ENCODE assay signal across 8 cellular contexts in genomic region chr11:61918251-61919112, GRCh38. TPM values are rescaled to one million over a fixed set of nuclear protein-coding genes. Genes with fewer than 3 reads are reported as not detected.
A peak's percentile ranks its signal among the peaks of the same experiment; 100 is the strongest.
DNase-seq lines count a peak whose midpoint lies in the region; ATAC-seq, FAIRE-seq and TF ChIP-seq lines count a peak whose summit lies in the region.

No MANE protein-coding gene starts in this region.

- H3K23ac ChIP-seq in mesenchymal stem cell (ENCODE audit: low read length in 2 of 2) = no peak overlapping the region

- no TSS peak for BruUV-seq in K562 (replicated peaks; lab: Mats Ljungman, UMichigan)

- no peak overlapping the region for H2BK5ac ChIP-seq in mesenchymal stem cell (ENCODE audit: low read depth, low read length, poor library complexity, severe bottlenecking)

- in situ Hi-C loops in K562 (cut with MboI) = no loop called here

- TF ChIP-seq RAD21 in K562 (CRISPR knock-in tag; conservative IDR thresholded peaks at IDR 0.05 in 1 of 2, IDR thresholded peaks at IDR 0.05 in 1 of 2) = no peak

- no peak overlapping the region for H2AK5ac ChIP-seq in mesenchymal stem cell (ENCODE audit: low read length, severe bottlenecking)

- H3K4me3 ChIP-seq in K562 = peak overlapping the region; percentile 63
- H3K4me3 ChIP-seq in mesenchymal stem cell (ENCODE audit: insufficient read depth in 1 of 2, low read depth in 1 of 2, low read length in 2 of 2) = peak overlapping the region in 1 of 2 experiments; percentile 83
- H3K4me3 ChIP-seq in thyroid gland (replicated peaks in 1 of 3) = no peak overlapping the region

- CTCF ChIA-PET in K562 (lab: Yijun Ruan, JAX; ENCODE audit: low intra/inter-chr PET ratio) = no interaction called here

- H3K27ac ChIP-seq in K562 (ENCODE audit: extremely low read depth, low read depth, low read length) (peak overlapping the region; percentile 71), mesenchymal stem cell (ENCODE audit: low read length, poor library complexity, severe bottlenecking) (no peak overlapping the region), thyroid gland (peak overlapping the region; percentile 20 to 54 (median 32))

- POLR2A ChIA-PET in K562 (lab: Yijun Ruan, JAX) = interaction anchor here (0.5 to 2.2 kb wide), 5 partner anchors 10 to 46 kb away, joined by 3 to 11 read pairs (median 6); partner anchors contain the start of gene BEST1

- no peak for FAIRE-seq in K562 (lab: Jason Lieb, UNC)

- H3K9me3 ChIP-seq in K562 (replicated peaks; ENCODE audit: control insufficient read depth, insufficient read depth, low read depth, low read length) (no peaks in the 10 kb centered on the region), mesenchymal stem cell (ENCODE audit: control insufficient read depth, low read length) (no peaks in the 10 kb centered on the region), thyroid gland (no peaks in the 10 kb centered on the region)

- TF ChIP-seq CTCF in K562 (IDR thresholded peaks at IDR 0.05 in 2 of 3, conservative IDR thresholded peaks at IDR 0.05 in 1 of 3; ENCODE audit: insufficient read depth in 2 of 3, low read depth in 1 of 3, low read length in 3 of 3) = no peak
- no peak for TF ChIP-seq CTCF in thyroid gland (IDR thresholded peaks at IDR 0.05)

- no peak for ATAC-seq in K562
- ATAC-seq in GM18517 (IDR thresholded peaks at IDR 0.05; ENCODE audit: unreplicated experiment) = no peak
- no peak for ATAC-seq in GM18505 (IDR thresholded peaks at IDR 0.05; ENCODE audit: unreplicated experiment)
- ATAC-seq in GM21447 (IDR thresholded peaks at IDR 0.05; ENCODE audit: unreplicated experiment) = no peak

- TF ChIP-seq EP300 in K562 (IDR thresholded peaks at IDR 0.05; ENCODE audit: low read length) = no peak

- H4K8ac ChIP-seq in mesenchymal stem cell (ENCODE audit: low read length) = no peak overlapping the region

- H3K9ac ChIP-seq in K562 (ENCODE audit: insufficient read depth in 1 of 2, low read depth in 2 of 2, low read length in 2 of 2) = peak overlapping the region; percentile 60 to 80; a peak in 3 of 4 replicates
- H3K9ac ChIP-seq in mesenchymal stem cell (ENCODE audit: low read length) = peak overlapping the region; percentile 81

- H2AFZ ChIP-seq in K562 (ENCODE audit: low read depth, low read length) = 0 out of 2 replicates have a peak overlapping the region, but pooled peaks have one; percentile 55
- H2AFZ ChIP-seq in mesenchymal stem cell (ENCODE audit: low read depth, low read length) = no peak overlapping the region

- no peak overlapping the region for H2BK120ac ChIP-seq in mesenchymal stem cell (ENCODE audit: low read depth, low read length)

- H3K27me3 ChIP-seq in K562 (ENCODE audit: control insufficient read depth in 2 of 2, insufficient read depth in 2 of 2, low read length in 2 of 2) = no peaks in the 10 kb centered on the region
- peaks cover 0 to 51% of the 10 kb centered on the region in 2 experiments for H3K27me3 ChIP-seq in mesenchymal stem cell (ENCODE audit: control insufficient read depth in 1 of 2, insufficient read depth in 1 of 2, low read length in 2 of 2)
- no peaks in the 10 kb centered on the region for H3K27me3 ChIP-seq in thyroid gland

- no peak overlapping the region for H3K14ac ChIP-seq in mesenchymal stem cell (ENCODE audit: low read length in 2 of 2)

- H3K79me1 ChIP-seq in mesenchymal stem cell (replicated peaks; ENCODE audit: low read length, poor library complexity, severe bottlenecking) = no peaks in the 10 kb centered on the region

- H4K20me1 ChIP-seq in K562 (replicated peaks; ENCODE audit: control insufficient read depth, insufficient read depth, low read length) = peaks cover 5% of the 10 kb centered on the region; the same call in 1 of the 2 replicates

- H3K79me2 ChIP-seq in K562 (ENCODE audit: control insufficient read depth, insufficient read depth, low read length) = peaks cover 66% of the 10 kb centered on the region

- intact Hi-C loops in K562 (cut with micrococcal nuclease) = no loop called here
- intact Hi-C loops in thyroid gland (cut with DNase I) = no loop called here

- DNase-seq in activated CD8-positive, alpha-beta memory T cell treated with anti-CD3 and anti-CD28 coated beads for 24 hours = peak; percentile 51
- DNase-seq in activated CD8-positive, alpha-beta memory T cell treated with anti-CD3 and anti-CD28 coated beads, Interleukin-2, amount 50 U/mL, for 48 hours = no peak
- peak in 1 of 4 experiments; percentile 9 for DNase-seq in K562 (ENCODE audit: extremely low read depth in 1 of 4, low spot score in 3 of 4)
- no peak for DNase-seq in mesenchymal stem cell
- no peak for DNase-seq in thyroid gland

- H2BK12ac ChIP-seq in mesenchymal stem cell (ENCODE audit: low read length in 2 of 2) = no peak overlapping the region

- H3K36me3 ChIP-seq in K562 (ENCODE audit: control insufficient read depth, insufficient read depth, low read length) = peaks cover 7% of the 10 kb centered on the region; the same call in 2 of the 3 replicates
- no peaks in the 10 kb centered on the region for H3K36me3 ChIP-seq in mesenchymal stem cell (ENCODE audit: control insufficient read depth in 1 of 2, insufficient read depth in 2 of 2, low read depth in 1 of 2, low read length in 2 of 2)
- no peaks in the 10 kb centered on the region for H3K36me3 ChIP-seq in thyroid gland

- H4K91ac ChIP-seq in mesenchymal stem cell (ENCODE audit: low read length) = peak overlapping the region; percentile 47

- peaks cover 53 to 86% of the 10 kb centered on the region in 2 experiments for H3K4me1 ChIP-seq in K562 (replicated peaks in 1 of 2; ENCODE audit: control insufficient read depth in 2 of 2, insufficient read depth in 2 of 2, low read length in 2 of 2)
- peaks cover 32% of the 10 kb centered on the region for H3K4me1 ChIP-seq in mesenchymal stem cell (ENCODE audit: control insufficient read depth, insufficient read depth, low read depth, low read length)
- H3K4me1 ChIP-seq in thyroid gland = peaks cover 3 to 51% of the 10 kb centered on the region in 2 donors

- peak overlapping the region; percentile 4 for H2BK15ac ChIP-seq in mesenchymal stem cell (ENCODE audit: low read depth, poor library complexity, severe bottlenecking)

- H3K18ac ChIP-seq in mesenchymal stem cell (ENCODE audit: low read depth in 1 of 2, low read length in 2 of 2) = peak overlapping the region in 1 of 2 experiments; percentile 1

- WGBS in K562 (ENCODE audit: insufficient coverage, low coverage, missing lambda C conversion rate) = 46% methylated on average over 14 of the region's 14 CpGs
- WGBS in mesenchymal stem cell = 86% methylated on average over 14 of the region's 14 CpGs
- WGBS in thyroid gland, 2 donors = 82 to 87% methylated on average over 14 of the region's 14 CpGs

- peak overlapping the region; percentile 96 for H3K4me2 ChIP-seq in K562 (ENCODE audit: insufficient read depth, low read length)
- no peak overlapping the region for H3K4me2 ChIP-seq in mesenchymal stem cell (ENCODE audit: low read length, poor library complexity, severe bottlenecking)

- no peak overlapping the region for H3K4ac ChIP-seq in mesenchymal stem cell (ENCODE audit: low read depth in 1 of 2, low read length in 2 of 2)

- TF ChIP-seq POLR2A in K562 (conservative IDR thresholded peaks at IDR 0.05) (no peak), thyroid gland (IDR thresholded peaks at IDR 0.05) (no peak), GM18505 (IDR thresholded peaks at IDR 0.05; ENCODE audit: borderline replicate concordance, extremely low read depth, insufficient read depth, insufficient read length) (no peak)

- no peaks in the 10 kb centered on the region for H3K9me1 ChIP-seq in K562 (ENCODE audit: control insufficient read depth, insufficient read depth, low read length)

RNA-seq across cellular contexts. Expression of gene RAB3IL1, which starts 1.1 kb away (rescaled TPM):
- total RNA-seq in K562 (2011; cell fraction: chromatin; rRNA removed; ENCODE audit: low replicate concordance) = 21.2 and 46.4 TPM in 2 replicates
- 27.3 and 33.0 TPM in 2 replicates for total RNA-seq in K562 (2011; cell fraction: nucleolus; rRNA removed)
- 19.3 and 24.0 TPM in 2 replicates for total RNA-seq in K562 (2011; cell fraction: nucleoplasm; rRNA removed)
- total RNA-seq in K562 (2014; rRNA removed) (17.6 and 19.8 TPM in 2 replicates), K562 (2014; rRNA removed; fragmentation: Illumina TruSeq; extraction: Trizol) (2.0 and 3.7 TPM in 2 replicates), K562 (2015; rRNA removed; fragmentation: Illumina TruSeq; extraction: Trizol) (8.9 and 10.3 TPM in 2 replicates), K562 (2021) (42.6 and 46.2 TPM in 2 replicates), thyroid gland (10 to 100 TPM in 3 of 4 donors, 1 to 10 TPM in 1; 6.5 to 27.7 (median 15.2) TPM)
- polyA plus RNA-seq in K562 (2011; rRNA removed) (15.5 and 17.7 TPM in 2 replicates), K562 (2014; fragmentation: Illumina TruSeq; extraction: Trizol) (25.1 and 31.8 TPM in 2 replicates), K562 (2014; fragmentation: Nextera tagmentation; extraction: Ambion mirVana) (under 1 TPM; 0.15 to 0.25 TPM), K562 (2014; rRNA removed) (28.2 and 29.7 TPM in 2 replicates)
- polyA plus RNA-seq in K562 (2011; cell fraction: cytosol; rRNA removed) = 18.3 and 41.7 TPM in 2 replicates
- polyA plus RNA-seq in K562 (2011; cell fraction: nucleus; rRNA removed) = 25.8 and 42.6 TPM in 2 replicates
- 15.9 and 29.1 TPM in 2 replicates for polyA plus RNA-seq in K562 (2012)
- 6.1 and 11.2 TPM in 2 replicates for polyA minus RNA-seq in K562 (2011; rRNA and poly(A)+ RNA removed)
- 22.8 and 26.0 TPM in 2 replicates for polyA minus RNA-seq in K562 (2011; cell fraction: cytosol; rRNA and poly(A)+ RNA removed)
- polyA minus RNA-seq in K562 (2011; cell fraction: nucleus; rRNA and poly(A)+ RNA removed) = 13.3 and 13.9 TPM in 2 replicates
- polyA plus RNA-seq in mesenchymal stem cell (2013, experiment 1 of 2) = 10.9 TPM
- polyA plus RNA-seq in mesenchymal stem cell (2013, experiment 2 of 2) = 10.4 TPM

RNA-seq across cellular contexts. Expression of gene FADS3, which starts 27.1 kb away (rescaled TPM):
- 196 and 689 TPM in 2 replicates for total RNA-seq in K562 (2011; cell fraction: chromatin; rRNA removed; ENCODE audit: low replicate concordance)
- total RNA-seq in K562 (2011; cell fraction: nucleolus; rRNA removed) = 626 and 786 TPM in 2 replicates
- total RNA-seq in K562 (2011; cell fraction: nucleoplasm; rRNA removed) = 287 and 362 TPM in 2 replicates
- total RNA-seq in K562 (2014; rRNA removed) (92.7 and 125 TPM in 2 replicates), K562 (2014; rRNA removed; fragmentation: Illumina TruSeq; extraction: Trizol) (18.6 and 32.4 TPM in 2 replicates), K562 (2015; rRNA removed; fragmentation: Illumina TruSeq; extraction: Trizol) (55.1 and 55.3 TPM in 2 replicates), K562 (2021) (105 and 106 TPM in 2 replicates), thyroid gland (10 to 100 TPM; 25.2 to 37.6 (median 31.2) TPM)
- polyA plus RNA-seq in K562 (2011; rRNA removed) (148 and 226 TPM in 2 replicates), K562 (2014; fragmentation: Illumina TruSeq; extraction: Trizol) (92.0 and 101 TPM in 2 replicates), K562 (2014; fragmentation: Nextera tagmentation; extraction: Ambion mirVana) (1 to 10 TPM in 1 of 2 experiments, under 1 TPM in 1; 0.97 to 3.3 TPM), K562 (2014; rRNA removed) (133 and 139 TPM in 2 replicates)
- polyA plus RNA-seq in K562 (2011; cell fraction: cytosol; rRNA removed) = 155 and 315 TPM in 2 replicates
- 2,057 and 2,412 TPM in 2 replicates for polyA plus RNA-seq in K562 (2011; cell fraction: nucleus; rRNA removed)
- 65.8 and 82.0 TPM in 2 replicates for polyA plus RNA-seq in K562 (2012)
- polyA minus RNA-seq in K562 (2011; rRNA and poly(A)+ RNA removed) = 33.8 and 64.4 TPM in 2 replicates
- polyA minus RNA-seq in K562 (2011; cell fraction: cytosol; rRNA and poly(A)+ RNA removed) = 109 and 120 TPM in 2 replicates
- 200 TPM in 2 replicates for polyA minus RNA-seq in K562 (2011; cell fraction: nucleus; rRNA and poly(A)+ RNA removed)
- polyA plus RNA-seq in mesenchymal stem cell (2013, experiment 1 of 2) = 65.4 TPM
- 66.5 TPM for polyA plus RNA-seq in mesenchymal stem cell (2013, experiment 2 of 2)

RNA-seq across cellular contexts. Expression of gene BEST1, which starts 31.7 kb away (rescaled TPM):
- total RNA-seq in K562 (2011; cell fraction: chromatin; rRNA removed; ENCODE audit: low replicate concordance) = 4.5 and 6.1 TPM in 2 replicates
- total RNA-seq in K562 (2011; cell fraction: nucleolus; rRNA removed) = 4.7 and 5.5 TPM in 2 replicates
- total RNA-seq in K562 (2011; cell fraction: nucleoplasm; rRNA removed) = 4.4 and 5.5 TPM in 2 replicates
- total RNA-seq in K562 (2014; rRNA removed) (0.36 and 0.61 TPM in 2 replicates), K562 (2014; rRNA removed; fragmentation: Illumina TruSeq; extraction: Trizol) (0.35 and 0.40 TPM in 2 replicates), K562 (2015; rRNA removed; fragmentation: Illumina TruSeq; extraction: Trizol) (0.07 and 0.11 TPM in 2 replicates), K562 (2021) (0.85 and 1.0 TPM in 2 replicates), thyroid gland (1 to 10 TPM in 3 of 4 donors, under 1 TPM in 1; 0.67 to 3.3 (median 1.9) TPM)
- polyA plus RNA-seq in K562 (2011; rRNA removed) (0.22 and 0.49 TPM in 2 replicates), K562 (2014; fragmentation: Illumina TruSeq; extraction: Trizol) (0.73 and 0.86 TPM in 2 replicates), K562 (2014; fragmentation: Nextera tagmentation; extraction: Ambion mirVana) (under 1 TPM; 0.27 to 0.62 TPM), K562 (2014; rRNA removed) (1.3 TPM in 2 replicates)
- polyA plus RNA-seq in K562 (2011; cell fraction: cytosol; rRNA removed) = 0.15 and 0.35 TPM in 2 replicates
- 1.4 and 1.9 TPM in 2 replicates for polyA plus RNA-seq in K562 (2011; cell fraction: nucleus; rRNA removed)
- polyA plus RNA-seq in K562 (2012) = 1.0 and 15.0 TPM in 2 replicates
- 0.28 and 0.66 TPM in 2 replicates for polyA minus RNA-seq in K562 (2011; rRNA and poly(A)+ RNA removed)
- polyA minus RNA-seq in K562 (2011; cell fraction: cytosol; rRNA and poly(A)+ RNA removed) = not detected in 2 replicates
- 0.67 and 2.3 TPM in 2 replicates for polyA minus RNA-seq in K562 (2011; cell fraction: nucleus; rRNA and poly(A)+ RNA removed)
- 2.9 TPM for polyA plus RNA-seq in mesenchymal stem cell (2013, experiment 1 of 2)
- polyA plus RNA-seq in mesenchymal stem cell (2013, experiment 2 of 2) = 2.6 TPM

RNA-seq across cellular contexts. Expression of gene FTH1, which starts 49.0 kb away (rescaled TPM):
- total RNA-seq in K562 (2011; cell fraction: chromatin; rRNA removed; ENCODE audit: low replicate concordance) = 340 and 424 TPM in 2 replicates
- total RNA-seq in K562 (2011; cell fraction: nucleolus; rRNA removed) = 235 and 254 TPM in 2 replicates
- 466 and 809 TPM in 2 replicates for total RNA-seq in K562 (2011; cell fraction: nucleoplasm; rRNA removed)
- total RNA-seq in K562 (2014; rRNA removed) (542 and 714 TPM in 2 replicates), K562 (2014; rRNA removed; fragmentation: Illumina TruSeq; extraction: Trizol) (854 and 941 TPM in 2 replicates), K562 (2015; rRNA removed; fragmentation: Illumina TruSeq; extraction: Trizol) (794 and 802 TPM in 2 replicates), K562 (2021) (1,987 and 1,991 TPM in 2 replicates), thyroid gland (1,000 to 10,000 TPM; 2,377 to 4,120 (median 2,918) TPM)
- polyA plus RNA-seq in K562 (2011; rRNA removed) (692 and 749 TPM in 2 replicates), K562 (2014; fragmentation: Illumina TruSeq; extraction: Trizol) (2,369 and 3,146 TPM in 2 replicates), K562 (2014; fragmentation: Nextera tagmentation; extraction: Ambion mirVana) (100 to 1,000 TPM; 370 to 426 TPM), K562 (2014; rRNA removed) (1,104 and 1,916 TPM in 2 replicates)
- 753 and 1,113 TPM in 2 replicates for polyA plus RNA-seq in K562 (2011; cell fraction: cytosol; rRNA removed)
- 360 and 464 TPM in 2 replicates for polyA plus RNA-seq in K562 (2011; cell fraction: nucleus; rRNA removed)
- 2,840 and 5,114 TPM in 2 replicates for polyA plus RNA-seq in K562 (2012)
- polyA minus RNA-seq in K562 (2011; rRNA and poly(A)+ RNA removed) = 797 and 971 TPM in 2 replicates
- 687 and 1,035 TPM in 2 replicates for polyA minus RNA-seq in K562 (2011; cell fraction: cytosol; rRNA and poly(A)+ RNA removed)
- polyA minus RNA-seq in K562 (2011; cell fraction: nucleus; rRNA and poly(A)+ RNA removed) = 101 and 228 TPM in 2 replicates
- 3,841 TPM for polyA plus RNA-seq in mesenchymal stem cell (2013, experiment 1 of 2)
- polyA plus RNA-seq in mesenchymal stem cell (2013, experiment 2 of 2) = 3,893 TPM
